ENCODE assay signal across 20 cellular contexts in genomic region chr17:27340990-27341595, GRCh38. TPM values are rescaled to one million over a fixed set of nuclear protein-coding genes. Genes with fewer than 3 reads are reported as not detected.
DNase-seq lines count a peak whose midpoint lies in the region; ATAC-seq and TF ChIP-seq lines count a peak whose summit lies in the region.
"Had no signal": no experiment of that assay in that cellular context is flagged by ENCODE, and none has a peak within 500 bp of the region (broad histone marks: within the 10 kb centered on the region; RNA-seq: fewer than 3 reads in every experiment).

No MANE protein-coding gene starts in this region.

- H3K9ac ChIP-seq in trophoblast cell (ENCODE audit: low read length): no peak overlapping the region
- H3K9ac ChIP-seq: KMS-11 had no signal

- peak overlapping the region; percentile 53 for H3K18ac ChIP-seq in trophoblast cell (ENCODE audit: low read length)

- H3K9me3 ChIP-seq in trophoblast cell (ENCODE audit: insufficient read depth, low read depth, low read length): no peaks in the 10 kb centered on the region
- H3K9me3 ChIP-seq in Caco-2: no peaks in the 10 kb centered on the region
- no peaks in the 10 kb centered on the region for H3K9me3 ChIP-seq in esophagus squamous epithelium
- H3K9me3 ChIP-seq: sigmoid colon had no signal

- H3K27ac Mint-ChIP-seq in Caco-2 (ENCODE audit: unreplicated experiment): no peak overlapping the region
- H3K27ac Mint-ChIP-seq in activated CD8-positive, alpha-beta T cell treated with anti-CD3 and anti-CD28 coated beads, Interleukin-2, amount 10 ng/mL, durations not matched to agents 7 days and 5 days: no peak overlapping the region
- H3K27ac Mint-ChIP-seq: CD4-positive, alpha-beta T cell; naive thymus-derived CD8-positive, alpha-beta T cell; stimulated activated effector memory CD8-positive, alpha-beta T cell treated with anti-CD3 and anti-CD28 coated beads, Interleukin-12 subunit alpha, Interleukin-12 subunit beta, amount 100 ng/mL, for 72 hours had no signal

- CTCF ChIA-PET in Caco-2 (lab: Charles Lee): no interaction called here
- CTCF ChIA-PET in activated CD8-positive, alpha-beta T cell treated with anti-CD3 and anti-CD28 coated beads, Interleukin-2, amount 10 ng/mL, durations not matched to agents 7 days and 5 days (lab: Charles Lee): interaction anchor here (1.4 to 5.3 kb wide), 2 partner anchors 13 to 258 kb away, joined by 5 to 26 read pairs; no protein-coding TSS in a partner anchor

- no peak for TF ChIP-seq POLR2A in esophagus squamous epithelium (IDR thresholded peaks at IDR 0.05)

- H3K4me3 ChIP-seq in dorsolateral prefrontal cortex: no peak overlapping the region
- H3K4me3 ChIP-seq in trophoblast cell (ENCODE audit: low read depth, low read length): no peak overlapping the region
- H3K4me3 ChIP-seq in Caco-2 (ENCODE audit: low read depth, low read length): no peak overlapping the region
- no peak overlapping the region for H3K4me3 ChIP-seq in esophagus squamous epithelium
- H3K4me3 ChIP-seq: sigmoid colon had no signal

- peak overlapping the region; percentile 74 for H2BK120ac ChIP-seq in trophoblast cell (ENCODE audit: insufficient read depth, low read length, poor library complexity)

- no peak overlapping the region for H2AK5ac ChIP-seq in trophoblast cell (ENCODE audit: low read length)

- no peaks in the 10 kb centered on the region for H3K27me3 Mint-ChIP-seq in Caco-2 (ENCODE audit: insufficient read depth, unreplicated experiment)
- H3K27me3 Mint-ChIP-seq in activated CD8-positive, alpha-beta T cell treated with anti-CD3 and anti-CD28 coated beads, Interleukin-2, amount 10 ng/mL, durations not matched to agents 7 days and 5 days (ENCODE audit: low read depth): no peaks in the 10 kb centered on the region
- H3K27me3 Mint-ChIP-seq: CD4-positive, alpha-beta T cell had no signal

- peaks cover 21% of the 10 kb centered on the region for H3K79me1 ChIP-seq in trophoblast cell (ENCODE audit: low read length)

- H3K36me3 ChIP-seq in trophoblast cell (ENCODE audit: control insufficient read depth in 1 of 2, insufficient read depth in 2 of 2, low read length in 2 of 2) (no peaks in the 10 kb centered on the region), Caco-2 (ENCODE audit: control insufficient read depth, insufficient read depth, low read length) (no peaks in the 10 kb centered on the region), esophagus squamous epithelium (no peaks in the 10 kb centered on the region)
- H3K36me3 ChIP-seq: sigmoid colon had no signal

- peaks cover 12 to 20% of the 10 kb centered on the region in 2 experiments for H3K4me1 ChIP-seq in trophoblast cell (ENCODE audit: control insufficient read depth in 1 of 2, insufficient read depth in 2 of 2, low read length in 2 of 2)
- H3K4me1 ChIP-seq in Caco-2: peaks cover 17% of the 10 kb centered on the region; the same call in 1 of the 2 replicates
- H3K4me1 ChIP-seq in esophagus squamous epithelium: peaks cover 8 to 44% (median 10%) of the 10 kb centered on the region in 3 donors

- peaks cover 20% of the 10 kb centered on the region for H3K4me1 Mint-ChIP-seq in Caco-2 (ENCODE audit: low read depth, unreplicated experiment)
- H3K4me1 Mint-ChIP-seq in activated CD8-positive, alpha-beta T cell treated with anti-CD3 and anti-CD28 coated beads, Interleukin-2, amount 10 ng/mL, durations not matched to agents 7 days and 5 days (ENCODE audit: low read depth): peaks cover 15% of the 10 kb centered on the region

- no peak overlapping the region for H4K12ac ChIP-seq in trophoblast cell (ENCODE audit: low read depth, low read length)

- peak overlapping the region; percentile 32 for H2BK5ac ChIP-seq in trophoblast cell (ENCODE audit: low read depth, low read length, poor library complexity)

- peak; percentile 13 for DNase-seq in GDM1 (lab: John Stamatoyannopoulos, UW)
- peak; percentile 42 for DNase-seq in NCI-H2029 treated with DMSO at 0.1 percent for 48 hours (lab: John Stamatoyannopoulos, UW)
- peak in 1 of 10 donors; percentile 33 for DNase-seq in dorsolateral prefrontal cortex
- no peak for DNase-seq in trophoblast cell
- DNase-seq in Caco-2: no peak
- no peak for DNase-seq in activated CD8-positive, alpha-beta T cell treated with anti-CD3 and anti-CD28 coated beads, Interleukin-2, amount 10 ng/mL, durations not matched to agents 7 days and 5 days
- DNase-seq in esophagus squamous epithelium (lab: John Stamatoyannopoulos, UW): no peak
- DNase-seq: activated naive CD4-positive, alpha-beta T cell treated with Interleukin-2 at 50 U/mL for 16 hours; CD4-positive, alpha-beta T cell; GF-D8; GOT3; head of caudate nucleus; naive thymus-derived CD8-positive, alpha-beta T cell; NCI-H2107; OCI-M1; sigmoid colon; stimulated activated CD4-positive, alpha-beta T cell treated with anti-CD3 and anti-CD28 coated beads, Interleukin-4, amount 100 ng/mL, for 4 hours had no signal

- no peak overlapping the region for H3K4me3 Mint-ChIP-seq in Caco-2 (ENCODE audit: unreplicated experiment)
- no peak overlapping the region for H3K4me3 Mint-ChIP-seq in activated CD8-positive, alpha-beta T cell treated with anti-CD3 and anti-CD28 coated beads, Interleukin-2, amount 10 ng/mL, durations not matched to agents 7 days and 5 days
- H3K4me3 Mint-ChIP-seq: CD4-positive, alpha-beta T cell; naive thymus-derived CD8-positive, alpha-beta T cell; stimulated activated effector memory CD8-positive, alpha-beta T cell treated with anti-CD3 and anti-CD28 coated beads, Interleukin-12 subunit alpha, Interleukin-12 subunit beta, amount 100 ng/mL, for 72 hours had no signal

- POLR2A ChIA-PET in Caco-2 (lab: Charles Lee): no interaction called here
- POLR2A ChIA-PET in activated CD8-positive, alpha-beta T cell treated with anti-CD3 and anti-CD28 coated beads, Interleukin-2, amount 10 ng/mL, durations not matched to agents 7 days and 5 days (lab: Charles Lee): no interaction called here

- ATAC-seq in activated CD8-positive, alpha-beta T cell treated with anti-CD3 and anti-CD28 coated beads, Interleukin-2, amount 10 ng/mL, durations not matched to agents 7 days and 5 days: no peak
- ATAC-seq: naive thymus-derived CD8-positive, alpha-beta T cell; stimulated activated effector memory CD8-positive, alpha-beta T cell treated with anti-CD3 and anti-CD28 coated beads, Interleukin-12 subunit alpha, Interleukin-12 subunit beta, amount 100 ng/mL, for 72 hours had no signal

- H3K27ac ChIP-seq in dorsolateral prefrontal cortex (peak overlapping the region in 54 of 59 donors; percentile 8 to 84 (median 64)), trophoblast cell (ENCODE audit: low read depth, low read length) (peak overlapping the region; percentile 35), esophagus squamous epithelium (peak overlapping the region in 2 of 4 donors; percentile 49 to 55)
- H3K27ac ChIP-seq: KMS-11, sigmoid colon, VCaP had no signal

- H3K4me2 ChIP-seq in trophoblast cell (ENCODE audit: low read length): no peak overlapping the region
- H3K4me2 ChIP-seq: KMS-11 had no signal

- no peak overlapping the region for H2BK12ac ChIP-seq in trophoblast cell (ENCODE audit: low read length)

- H3K27me3 ChIP-seq in dorsolateral prefrontal cortex: no peaks in the 10 kb centered on the region
- H3K27me3 ChIP-seq in trophoblast cell (ENCODE audit: insufficient read depth, low read length): no peaks in the 10 kb centered on the region
- H3K27me3 ChIP-seq in Caco-2 (replicated peaks; ENCODE audit: control insufficient read depth, insufficient read depth, low read length): no peaks in the 10 kb centered on the region
- H3K27me3 ChIP-seq in esophagus squamous epithelium: no peaks in the 10 kb centered on the region
- H3K27me3 ChIP-seq: sigmoid colon had no signal

- H3K9me3 Mint-ChIP-seq in Caco-2 (ENCODE audit: unreplicated experiment): no peaks in the 10 kb centered on the region
- no peaks in the 10 kb centered on the region for H3K9me3 Mint-ChIP-seq in activated CD8-positive, alpha-beta T cell treated with anti-CD3 and anti-CD28 coated beads, Interleukin-2, amount 10 ng/mL, durations not matched to agents 7 days and 5 days (ENCODE audit: insufficient read depth)
- H3K9me3 Mint-ChIP-seq: CD4-positive, alpha-beta T cell; naive thymus-derived CD8-positive, alpha-beta T cell; stimulated activated effector memory CD8-positive, alpha-beta T cell treated with anti-CD3 and anti-CD28 coated beads, Interleukin-12 subunit alpha, Interleukin-12 subunit beta, amount 100 ng/mL, for 72 hours had no signal

- no peaks in the 10 kb centered on the region for H3K79me2 ChIP-seq in trophoblast cell (ENCODE audit: control insufficient read depth, insufficient read depth, low read length, poor library complexity)

- peak overlapping the region; percentile 43 for H2AFZ ChIP-seq in trophoblast cell (ENCODE audit: insufficient read depth, low read length, poor library complexity)

- BruUV-seq in Caco-2 (replicated peaks; lab: Mats Ljungman, UMichigan): no TSS peak

- H3K23ac ChIP-seq in trophoblast cell (ENCODE audit: low read length): no peak overlapping the region

- H3K14ac ChIP-seq in trophoblast cell (ENCODE audit: low read length): no peak overlapping the region

- intact Hi-C loops in dorsolateral prefrontal cortex (cut with DNase I) (no loop called here), Caco-2 (cut with micrococcal nuclease; ENCODE audit: unreplicated experiment) (no loop called here), esophagus squamous epithelium (cut with DNase I) (loop anchor here (5.0 kb wide), 1 partner anchor 99 kb away; no protein-coding TSS in a partner anchor)

- H4K91ac ChIP-seq in trophoblast cell (ENCODE audit: low read depth, low read length): peak overlapping the region; percentile 73

- WGBS in trophoblast cell (ENCODE audit: extremely low coverage, insufficient coverage, insufficient read length): no CpG with 5 or more reads among the region's 7 CpGs
- 18 to 71% methylated on average over 2 to 4 of the region's 7 CpGs for WGBS in esophagus squamous epithelium, 2 donors

- no peak overlapping the region for H3K4ac ChIP-seq in trophoblast cell (ENCODE audit: low read depth, low read length)

- H4K8ac ChIP-seq in trophoblast cell (ENCODE audit: low read depth, low read length): peak overlapping the region; percentile 58

- TF ChIP-seq CTCF in dorsolateral prefrontal cortex (IDR thresholded peaks at IDR 0.05 in 54 of 56, conservative IDR thresholded peaks at IDR 0.05 in 2 of 56; ENCODE audit: low read depth in 1 of 56, partially characterized antibody in 56 of 56) (no peak), Caco-2 (IDR thresholded peaks at IDR 0.05; ENCODE audit: insufficient read depth in 1 of 2, low read depth in 1 of 2, low read length in 1 of 2, severe bottlenecking in 1 of 2, unreplicated experiment in 1 of 2) (no peak), esophagus squamous epithelium (IDR thresholded peaks at IDR 0.05) (no peak)

- no peaks in the 10 kb centered on the region for H3K36me3 Mint-ChIP-seq in Caco-2 (ENCODE audit: insufficient read depth, unreplicated experiment)
- H3K36me3 Mint-ChIP-seq in activated CD8-positive, alpha-beta T cell treated with anti-CD3 and anti-CD28 coated beads, Interleukin-2, amount 10 ng/mL, durations not matched to agents 7 days and 5 days (ENCODE audit: low read depth): no peaks in the 10 kb centered on the region
- H3K36me3 Mint-ChIP-seq: naive thymus-derived CD8-positive, alpha-beta T cell; stimulated activated effector memory CD8-positive, alpha-beta T cell treated with anti-CD3 and anti-CD28 coated beads, Interleukin-12 subunit alpha, Interleukin-12 subunit beta, amount 100 ng/mL, for 72 hours had no signal

RNA-seq across cellular contexts. Expression of gene WSB1, which starts 47.2 kb away (rescaled TPM):
- total RNA-seq in dorsolateral prefrontal cortex (100 to 1,000 TPM in 119 of 120 experiments, 10 to 100 TPM in 1; 91.4 to 483 (median 217) TPM), Caco-2 (2022) (149 and 157 TPM in 2 replicates), esophagus squamous epithelium (100 to 1,000 TPM in 1 of 4 donors, 10 to 100 TPM in 3; 27.9 to 112 (median 62.8) TPM)
- 193 and 206 TPM in 2 replicates for polyA plus RNA-seq in trophoblast cell (2013)
- total RNA-seq in activated CD8-positive, alpha-beta T cell treated with anti-CD3 and anti-CD28 coated beads, Interleukin-2, amount 10 ng/mL, durations not matched to agents 7 days and 5 days: 100 to 1,000 TPM; 118 to 121 TPM

Comparison
In these comparisons a context has a peak if more than half of its experiments do, and no peak if none do; other contexts are left out.
1. DNase-seq: peak in GDM1 (single experiment) and NCI-H2029 treated with DMSO at 0.1 percent for 48 hours (single experiment); none in trophoblast cell (0 of 2), Caco-2 (0 of 2), activated CD8-positive, alpha-beta T cell treated with anti-CD3 and anti-CD28 coated beads, Interleukin-2, amount 10 ng/mL, durations not matched to agents 7 days and 5 days (single experiment) and esophagus squamous epithelium (single experiment).